Comparison of ENCODE assay signal across 1 cellular context in the genomic region with DNA sequence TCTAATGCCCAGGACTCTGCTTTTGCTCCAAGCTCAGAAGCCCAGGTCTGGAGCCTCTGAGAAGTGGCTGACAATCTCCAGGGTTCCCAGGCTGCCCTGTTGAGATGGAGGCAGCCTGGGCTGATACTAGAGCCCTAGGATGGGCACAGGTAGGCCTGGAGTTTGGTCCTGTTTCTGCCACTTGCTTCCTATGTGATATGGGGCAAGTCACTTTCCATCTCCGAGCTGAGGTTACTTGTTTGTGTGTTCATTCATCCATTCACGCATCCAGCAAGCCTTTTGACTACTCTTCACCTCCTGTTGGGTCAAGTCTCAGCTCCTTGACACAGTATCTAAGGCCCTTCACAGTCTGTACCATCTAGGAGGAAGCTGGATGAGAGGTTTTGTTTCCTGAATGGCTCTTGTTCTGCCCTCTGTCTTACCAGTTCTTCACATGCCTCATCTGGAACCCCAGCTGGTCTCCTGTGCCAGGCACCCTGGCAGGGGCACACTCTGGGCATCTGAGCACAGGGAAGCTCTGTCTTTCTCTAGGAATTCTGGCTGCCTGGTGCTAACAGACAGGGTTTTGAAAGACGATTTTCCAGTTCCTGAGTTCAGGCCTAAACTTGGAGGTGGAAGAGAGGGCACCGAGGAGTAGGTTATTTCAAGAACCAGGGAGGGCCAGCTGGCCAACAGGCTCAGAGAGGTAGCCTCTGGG.
TF ChIP-seq lines count a peak whose summit lies in the region.

No MANE protein-coding gene starts in this region.

TF ChIP-seq in H1, 55 proteins besides CTCF, POLR2A, EP300 and RAD21:
- TF ChIP-seq JUND (IDR thresholded peaks at IDR 0.05; ENCODE audit: low read length): no peak
